ENCODE assay signal across 19 cellular contexts in genomic region chr18:33115917-33116316, GRCh38.
"Had no signal": no experiment of that assay in that cellular context is flagged by ENCODE, and none has a peak within 500 bp of the region (broad histone marks: within the 10 kb centered on the region; RNA-seq: fewer than 3 reads in every experiment).

No MANE protein-coding gene starts in this region.

- H3K36me3 Mint-ChIP-seq: natural killer cell had no signal

- H3K9me3 ChIP-seq: neutrophil, vagina had no signal

- H3K27me3 Mint-ChIP-seq: activated CD4-positive, alpha-beta memory T cell treated with anti-CD3 and anti-CD28 coated beads, Interleukin-2, amount 10 ng/mL, durations not matched to agents 7 days and 5 days; activated T-helper 17 cell treated with anti-CD3 and anti-CD28 coated beads, Interleukin-2, amount 50 U/mL, for 72 hours; stimulated activated naive CD8-positive, alpha-beta T cell treated with anti-CD3 and anti-CD28 coated beads, Interleukin-15, Interleukin-2, amounts not matched to agents 100 ng/mL and 50 ng/mL, for 24 hours had no signal

- H3K4me1 Mint-ChIP-seq: activated CD4-positive, alpha-beta memory T cell treated with anti-CD3 and anti-CD28 coated beads, Interleukin-2, amount 10 ng/mL, durations not matched to agents 7 days and 5 days; activated T-helper 17 cell treated with anti-CD3 and anti-CD28 coated beads, Interleukin-2, amount 50 U/mL, for 72 hours; natural killer cell had no signal

- H3K9me3 Mint-ChIP-seq: activated T-helper 17 cell treated with anti-CD3 and anti-CD28 coated beads, Interleukin-2, amount 50 U/mL, for 72 hours; stimulated activated naive CD8-positive, alpha-beta T cell treated with anti-CD3 and anti-CD28 coated beads, Interleukin-15, Interleukin-2, amounts not matched to agents 100 ng/mL and 50 ng/mL, for 24 hours had no signal

- H3K9ac ChIP-seq: parathyroid adenoma had no signal

- H2AFZ ChIP-seq: parathyroid adenoma had no signal

- H3K79me2 ChIP-seq: parathyroid adenoma had no signal

- H3K27me3 ChIP-seq: brain microvascular endothelial cell, gastroesophageal sphincter, heart right ventricle, neutrophil, vagina had no signal

- H3K27ac Mint-ChIP-seq: activated CD4-positive, alpha-beta memory T cell treated with anti-CD3 and anti-CD28 coated beads, Interleukin-2, amount 10 ng/mL, durations not matched to agents 7 days and 5 days; activated T-helper 17 cell treated with anti-CD3 and anti-CD28 coated beads, Interleukin-2, amount 50 U/mL, for 72 hours; natural killer cell; stimulated activated naive CD8-positive, alpha-beta T cell treated with anti-CD3 and anti-CD28 coated beads, Interleukin-15, Interleukin-2, amounts not matched to agents 100 ng/mL and 50 ng/mL, for 24 hours had no signal

- H3K36me3 ChIP-seq: brain microvascular endothelial cell, gastroesophageal sphincter, heart right ventricle, neutrophil, vagina had no signal

- H3K4me3 Mint-ChIP-seq: activated CD4-positive, alpha-beta memory T cell treated with anti-CD3 and anti-CD28 coated beads, Interleukin-2, amount 10 ng/mL, durations not matched to agents 7 days and 5 days; activated T-helper 17 cell treated with anti-CD3 and anti-CD28 coated beads, Interleukin-2, amount 50 U/mL, for 72 hours; natural killer cell; stimulated activated naive CD8-positive, alpha-beta T cell treated with anti-CD3 and anti-CD28 coated beads, Interleukin-15, Interleukin-2, amounts not matched to agents 100 ng/mL and 50 ng/mL, for 24 hours had no signal

- DNase-seq: activated CD4-positive, alpha-beta memory T cell treated with anti-CD3 and anti-CD28 coated beads, Interleukin-2, amount 10 ng/mL, durations not matched to agents 7 days and 5 days; activated CD4-positive, alpha-beta T cell treated with anti-CD3 and anti-CD28 coated beads for 48 hours; activated CD4-positive, CD25-positive, alpha-beta regulatory T cell; activated naive CD4-positive, alpha-beta T cell treated with Interleukin-2 at 50 U/mL for 16 hours; activated T-cell treated with anti-CD3 and anti-CD28 coated beads, Interleukin-2, amount 50 U/mL, for 1 hour; brain microvascular endothelial cell; central memory CD4-positive, alpha-beta T cell; heart right ventricle; mesendoderm; natural killer cell; retina; T1000; trophoblast cell had no signal

- H3K4me1 ChIP-seq: gastroesophageal sphincter, heart right ventricle, parathyroid adenoma, vagina had no signal

- ATAC-seq: activated T-helper 17 cell treated with anti-CD3 and anti-CD28 coated beads, Interleukin-2, amount 50 U/mL, for 72 hours; gastroesophageal sphincter; heart right ventricle; natural killer cell had no signal

- H3K4me3 ChIP-seq: gastroesophageal sphincter, heart right ventricle, vagina had no signal

- H3K27ac ChIP-seq: brain microvascular endothelial cell, gastroesophageal sphincter, heart right ventricle, neutrophil, parathyroid adenoma, vagina had no signal
